In genomic region chr15:80991446-80991845, GRCh38 we compare ENCODE assay signal across 9 cellular contexts. TPM values are rescaled to one million over a fixed set of nuclear protein-coding genes. Genes with fewer than 3 reads are reported as not detected.
DNase-seq lines count a peak whose midpoint lies in the region; ATAC-seq and TF ChIP-seq lines count a peak whose summit lies in the region.
"Had no signal": no experiment of that assay in that cellular context is flagged by ENCODE, and none has a peak within 500 bp of the region (broad histone marks: within the 10 kb centered on the region; RNA-seq: fewer than 3 reads in every experiment).

No MANE protein-coding gene starts in this region.

- peak overlapping the region in 2 of 3 experiments; percentile 7 to 32 for H3K27ac Mint-ChIP-seq in nephron
- H3K27ac Mint-ChIP-seq: stimulated activated effector memory CD8-positive, alpha-beta T cell treated with anti-CD3 and anti-CD28 coated beads, Interleukin-12 subunit alpha, Interleukin-12 subunit beta, amount 100 ng/mL, for 72 hours had no signal

- peaks cover 14% of the 10 kb centered on the region for H3K4me1 ChIP-seq in colonic mucosa

- intact Hi-C loops in colonic mucosa (cut with DNase I): no loop called here

- no peaks in the 10 kb centered on the region for H3K9me3 ChIP-seq in colonic mucosa

- H3K4me3 ChIP-seq in colonic mucosa: no peak overlapping the region

- H3K27me3 Mint-ChIP-seq in nephron (ENCODE audit: low read depth): peaks cover 4% of the 10 kb centered on the region

- POLR2A ChIA-PET in GM10248 (lab: Yijun Ruan, JAX): no interaction called here

- peak overlapping the region in 2 of 3 experiments; percentile 63 to 64 for H3K4me3 Mint-ChIP-seq in nephron

- no peak overlapping the region for H3K9ac ChIP-seq in colonic mucosa (ENCODE audit: low read depth in 2 of 2, low read length in 2 of 2)

- H3K36me3 Mint-ChIP-seq in nephron (ENCODE audit: low read depth): peaks cover 4% of the 10 kb centered on the region

- no peaks in the 10 kb centered on the region for H3K27me3 ChIP-seq in colonic mucosa

- CTCF ChIA-PET in GM10248 (lab: Yijun Ruan, JAX): interaction anchor here (1.0 to 1.7 kb wide), 7 partner anchors 10 to 310 kb away, joined by 3 to 6 read pairs (median 3); no protein-coding TSS in a partner anchor

- DNase-seq in C1 segment of cervical spinal cord (lab: John Stamatoyannopoulos, UW) (peak in 8 of 14 donors; percentile 13 to 46 (median 23)), MV-4-11 (lab: John Stamatoyannopoulos, UW) (peak; percentile 59), colonic mucosa (peak; percentile 66), kidney glomerular epithelial cell (lab: John Stamatoyannopoulos, UW) (no peak), GM19240 (ENCODE audit: insufficient read length, low spot score) (no peak), GM10248 (ENCODE audit: extremely low spot score) (no peak)

- no peak for ATAC-seq in GM18511 (IDR thresholded peaks at IDR 0.05; ENCODE audit: unreplicated experiment)
- ATAC-seq: stimulated activated effector memory CD8-positive, alpha-beta T cell treated with anti-CD3 and anti-CD28 coated beads, Interleukin-12 subunit alpha, Interleukin-12 subunit beta, amount 100 ng/mL, for 72 hours had no signal

- H3K4me1 Mint-ChIP-seq in nephron: peaks cover 32% of the 10 kb centered on the region

- TF ChIP-seq CTCF in colonic mucosa (IDR thresholded peaks at IDR 0.05) (no peak), nephron (IDR thresholded peaks at IDR 0.05; ENCODE audit: unreplicated experiment in 3 of 3) (no peak), GM10248 (IDR thresholded peaks at IDR 0.05; ENCODE audit: control extremely low read depth, extremely low read depth, low read depth, missing control alignments) (no peak)

- no peaks in the 10 kb centered on the region for H3K9me3 Mint-ChIP-seq in nephron
- H3K9me3 Mint-ChIP-seq: stimulated activated effector memory CD8-positive, alpha-beta T cell treated with anti-CD3 and anti-CD28 coated beads, Interleukin-12 subunit alpha, Interleukin-12 subunit beta, amount 100 ng/mL, for 72 hours had no signal

- H3K36me3 ChIP-seq in colonic mucosa: no peaks in the 10 kb centered on the region

- peak overlapping the region; percentile 94 for H3K27ac ChIP-seq in colonic mucosa

RNA-seq across cellular contexts. Expression of gene MESD, which starts 1.8 kb away (rescaled TPM):
- total RNA-seq in colonic mucosa: 10 to 100 TPM; 20.4 to 26.1 TPM

RNA-seq across cellular contexts. Expression of gene TLNRD1, which starts 9.3 kb away (rescaled TPM):
- total RNA-seq in colonic mucosa: 10 to 100 TPM; 28.5 to 33.3 TPM

Comparison
In these comparisons a context has a peak if more than half of its experiments do, and no peak if none do; other contexts are left out.
1. DNase-seq: peak in C1 segment of cervical spinal cord (8 of 14), MV-4-11 (single experiment) and colonic mucosa (single experiment); none in kidney glomerular epithelial cell (single experiment), GM19240 (single experiment) and GM10248 (single experiment).